In genomic region chr17:42166196-42166763, GRCh38 we compare ENCODE assay signal across 1 cellular context.
TF ChIP-seq lines count a peak whose summit lies in the region.

No MANE protein-coding gene starts in this region.

TF ChIP-seq in GM12878, 131 proteins besides CTCF, POLR2A, EP300 and RAD21:
- TF ChIP-seq BMI1 (IDR thresholded peaks at IDR 0.05; ENCODE audit: borderline replicate concordance) (no peak), NR2C1 (IDR thresholded peaks at IDR 0.05) (peak; percentile 49; the same call in 1 of the 2 replicates), NR2F1 (conservative IDR thresholded peaks at IDR 0.05) (0 out of 2 replicates have a peak, but pooled peaks have one; percentile 33), NR2C2 (IDR thresholded peaks at IDR 0.05; ENCODE audit: borderline replicate concordance, control insufficient read depth, insufficient read length, low read depth) (peak; percentile 60), CBX5 (IDR thresholded peaks at IDR 0.05; ENCODE audit: low read depth) (no peak)
